In the genomic region with DNA sequence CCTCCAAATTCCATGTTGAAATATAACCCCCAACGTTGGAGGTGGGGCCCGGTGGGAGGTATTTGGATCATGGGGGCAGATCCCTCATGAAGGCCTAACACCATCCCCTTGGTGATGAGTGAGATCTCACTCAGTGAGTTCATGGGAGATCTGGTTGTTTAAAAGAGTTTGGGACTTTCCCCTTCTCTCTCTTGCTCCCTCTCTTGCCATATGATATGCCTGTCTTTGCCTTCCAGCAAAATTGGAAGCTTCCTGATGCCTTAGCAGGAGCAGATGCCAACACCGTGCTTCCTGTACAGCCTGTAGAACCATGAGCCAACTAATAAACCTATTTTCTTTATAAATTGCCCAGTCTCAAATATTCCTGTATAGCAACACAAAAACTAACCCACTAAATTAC, we compare ENCODE assay signal across 23 cellular contexts. TPM values are rescaled to one million over a fixed set of nuclear protein-coding genes. Genes with fewer than 3 reads are reported as not detected.
"Had no signal": no experiment of that assay in that cellular context is flagged by ENCODE, and none has a peak within 500 bp of the region (broad histone marks: within the 10 kb centered on the region; RNA-seq: fewer than 3 reads in every experiment).

No MANE protein-coding gene starts in this region.

- H3K27ac Mint-ChIP-seq: activated CD8-positive, alpha-beta T cell treated with anti-CD3 and anti-CD28 coated beads for 36 hours; activated T-helper 2 cell treated with anti-CD3 and anti-CD28 coated beads, Interferon-gamma antibody, Interleukin-2, Interleukin-4, amounts not matched to agents 10 μg/mL and 5 μg/mL and 100 μg/mL, durations not matched to agents 14 hours and 24 hours and 36 hours had no signal

- H3K9me3 Mint-ChIP-seq: activated CD8-positive, alpha-beta T cell treated with anti-CD3 and anti-CD28 coated beads for 36 hours had no signal

- ATAC-seq: activated CD8-positive, alpha-beta T cell treated with anti-CD3 and anti-CD28 coated beads for 36 hours; body of pancreas had no signal

- H3K27ac ChIP-seq: ascending aorta, body of pancreas, KMS-11 had no signal

- H3K4me3 Mint-ChIP-seq: activated CD8-positive, alpha-beta T cell treated with anti-CD3 and anti-CD28 coated beads for 36 hours; central memory CD8-positive, alpha-beta T cell had no signal

- H3K9me3 ChIP-seq: ascending aorta, body of pancreas had no signal

- H3K27me3 ChIP-seq: ascending aorta, body of pancreas had no signal

- H3K27me3 Mint-ChIP-seq: central memory CD8-positive, alpha-beta T cell had no signal

- DNase-seq: activated CD4-positive, CD25-positive, alpha-beta regulatory T cell; activated CD8-positive, alpha-beta memory T cell treated with anti-CD3 and anti-CD28 coated beads, Interleukin-2, amount 50 U/mL, for 48 hours; activated CD8-positive, alpha-beta T cell treated with anti-CD3 and anti-CD28 coated beads for 36 hours; activated gamma-delta T cell treated with Interleukin-2 at 50 U/mL for 16 hours; activated naive CD4-positive, alpha-beta T cell treated with anti-CD3 and anti-CD28 coated beads, Interleukin-2, amount 50 U/mL, for 16 hours; activated T-cell treated with anti-CD3 and anti-CD28 coated beads, Interleukin-2, amount 50 U/mL, for 1 hour; body of pancreas; MM.1S; NCI-H1105; NCI-H1436; NCI-H1694 treated with DMSO at 0.1 percent for 48 hours; NCI-H2029 treated with DMSO at 0.1 percent for 48 hours; NCI-H345; NCI-H510A; NCI-H526 treated with DMSO at 0.1 percent for 48 hours; NCI-H82; SHP77 treated with DMSO at 0.1 percent for 48 hours; T-helper 2 cell; T1000 had no signal

RNA-seq across cellular contexts. Expression of a gene that starts 55.7 kb away (rescaled TPM):
- total RNA-seq: ascending aorta had no signal
